In the genomic region with DNA sequence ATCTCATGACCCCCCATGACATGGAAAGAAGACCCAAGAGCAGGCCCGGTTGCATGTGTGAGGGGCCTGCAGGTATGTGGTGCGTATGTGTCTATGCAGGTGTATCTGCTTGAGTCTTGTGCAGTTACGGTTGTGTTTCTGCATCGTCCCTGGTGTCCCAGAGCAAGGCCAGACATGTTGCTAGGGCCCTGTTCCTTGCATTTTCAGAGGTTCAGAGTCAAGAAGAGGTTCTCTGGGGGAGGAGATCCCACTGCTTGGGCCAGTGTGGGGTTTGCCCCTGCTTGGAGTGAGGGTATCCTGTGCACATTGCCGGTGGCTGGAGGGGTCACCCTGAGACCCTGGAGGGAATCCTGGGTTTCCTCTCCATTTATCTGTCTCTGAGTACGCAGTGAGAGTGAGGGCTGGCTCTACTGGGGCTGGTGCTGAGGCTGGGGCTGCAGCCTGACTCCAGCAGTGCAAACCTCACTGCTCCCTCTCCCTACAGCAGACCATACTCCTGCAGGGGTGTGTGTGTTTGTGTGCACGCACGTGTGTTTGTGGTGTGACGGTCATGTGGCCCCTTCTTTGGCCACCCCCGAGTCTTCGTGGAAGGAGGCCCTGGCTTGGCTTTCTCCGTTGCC, we compare ENCODE assay signal across 2 cellular contexts.
TF ChIP-seq lines count a peak whose summit lies in the region.

No MANE protein-coding gene starts in this region.

TF ChIP-seq in SK-N-SH, 30 proteins besides CTCF, POLR2A, EP300 and RAD21 (continued from another document):
- TF ChIP-seq, protein P1, sequence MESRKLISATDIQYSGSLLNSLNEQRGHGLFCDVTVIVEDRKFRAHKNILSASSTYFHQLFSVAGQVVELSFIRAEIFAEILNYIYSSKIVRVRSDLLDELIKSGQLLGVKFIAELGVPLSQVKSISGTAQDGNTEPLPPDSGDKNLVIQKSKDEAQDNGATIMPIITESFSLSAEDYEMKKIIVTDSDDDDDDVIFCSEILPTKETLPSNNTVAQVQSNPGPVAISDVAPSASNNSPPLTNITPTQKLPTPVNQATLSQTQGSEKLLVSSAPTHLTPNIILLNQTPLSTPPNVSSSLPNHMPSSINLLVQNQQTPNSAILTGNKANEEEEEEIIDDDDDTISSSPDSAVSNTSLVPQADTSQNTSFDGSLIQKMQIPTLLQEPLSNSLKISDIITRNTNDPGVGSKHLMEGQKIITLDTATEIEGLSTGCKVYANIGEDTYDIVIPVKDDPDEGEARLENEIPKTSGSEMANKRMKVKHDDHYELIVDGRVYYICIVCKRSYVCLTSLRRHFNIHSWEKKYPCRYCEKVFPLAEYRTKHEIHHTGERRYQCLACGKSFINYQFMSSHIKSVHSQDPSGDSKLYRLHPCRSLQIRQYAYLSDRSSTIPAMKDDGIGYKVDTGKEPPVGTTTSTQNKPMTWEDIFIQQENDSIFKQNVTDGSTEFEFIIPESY (IDR thresholded peaks at IDR 0.05; ENCODE audit: borderline replicate concordance, low read depth) = no peak
TF ChIP-seq in SK-N-SH: peak in this region for 0.

TF ChIP-seq in SK-N-SH treated with all-trans-retinoic acid at 6 μM for 48 hours, 23 proteins besides CTCF, POLR2A, EP300 and RAD21 (continued from another document):
- TF ChIP-seq, protein P2, sequence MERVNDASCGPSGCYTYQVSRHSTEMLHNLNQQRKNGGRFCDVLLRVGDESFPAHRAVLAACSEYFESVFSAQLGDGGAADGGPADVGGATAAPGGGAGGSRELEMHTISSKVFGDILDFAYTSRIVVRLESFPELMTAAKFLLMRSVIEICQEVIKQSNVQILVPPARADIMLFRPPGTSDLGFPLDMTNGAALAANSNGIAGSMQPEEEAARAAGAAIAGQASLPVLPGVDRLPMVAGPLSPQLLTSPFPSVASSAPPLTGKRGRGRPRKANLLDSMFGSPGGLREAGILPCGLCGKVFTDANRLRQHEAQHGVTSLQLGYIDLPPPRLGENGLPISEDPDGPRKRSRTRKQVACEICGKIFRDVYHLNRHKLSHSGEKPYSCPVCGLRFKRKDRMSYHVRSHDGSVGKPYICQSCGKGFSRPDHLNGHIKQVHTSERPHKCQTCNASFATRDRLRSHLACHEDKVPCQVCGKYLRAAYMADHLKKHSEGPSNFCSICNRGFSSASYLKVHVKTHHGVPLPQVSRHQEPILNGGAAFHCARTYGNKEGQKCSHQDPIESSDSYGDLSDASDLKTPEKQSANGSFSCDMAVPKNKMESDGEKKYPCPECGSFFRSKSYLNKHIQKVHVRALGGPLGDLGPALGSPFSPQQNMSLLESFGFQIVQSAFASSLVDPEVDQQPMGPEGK (CRISPR knock-in tag; IDR thresholded peaks at IDR 0.05; ENCODE audit: borderline replicate concordance) = no peak
- TF ChIP-seq ZNF8 (CRISPR knock-in tag; IDR thresholded peaks at IDR 0.05) (no peak), ZNF565 (CRISPR knock-in tag; conservative IDR thresholded peaks at IDR 0.05; ENCODE audit: low read depth) (no peak), GLIS3 (CRISPR knock-in tag; IDR thresholded peaks at IDR 0.05) (no peak), ZNF70 (CRISPR knock-in tag; IDR thresholded peaks at IDR 0.05) (no peak), ARNTL (CRISPR knock-in tag; IDR thresholded peaks at IDR 0.05; ENCODE audit: borderline replicate concordance, low read depth) (no peak)
- TF ChIP-seq, protein P3, sequence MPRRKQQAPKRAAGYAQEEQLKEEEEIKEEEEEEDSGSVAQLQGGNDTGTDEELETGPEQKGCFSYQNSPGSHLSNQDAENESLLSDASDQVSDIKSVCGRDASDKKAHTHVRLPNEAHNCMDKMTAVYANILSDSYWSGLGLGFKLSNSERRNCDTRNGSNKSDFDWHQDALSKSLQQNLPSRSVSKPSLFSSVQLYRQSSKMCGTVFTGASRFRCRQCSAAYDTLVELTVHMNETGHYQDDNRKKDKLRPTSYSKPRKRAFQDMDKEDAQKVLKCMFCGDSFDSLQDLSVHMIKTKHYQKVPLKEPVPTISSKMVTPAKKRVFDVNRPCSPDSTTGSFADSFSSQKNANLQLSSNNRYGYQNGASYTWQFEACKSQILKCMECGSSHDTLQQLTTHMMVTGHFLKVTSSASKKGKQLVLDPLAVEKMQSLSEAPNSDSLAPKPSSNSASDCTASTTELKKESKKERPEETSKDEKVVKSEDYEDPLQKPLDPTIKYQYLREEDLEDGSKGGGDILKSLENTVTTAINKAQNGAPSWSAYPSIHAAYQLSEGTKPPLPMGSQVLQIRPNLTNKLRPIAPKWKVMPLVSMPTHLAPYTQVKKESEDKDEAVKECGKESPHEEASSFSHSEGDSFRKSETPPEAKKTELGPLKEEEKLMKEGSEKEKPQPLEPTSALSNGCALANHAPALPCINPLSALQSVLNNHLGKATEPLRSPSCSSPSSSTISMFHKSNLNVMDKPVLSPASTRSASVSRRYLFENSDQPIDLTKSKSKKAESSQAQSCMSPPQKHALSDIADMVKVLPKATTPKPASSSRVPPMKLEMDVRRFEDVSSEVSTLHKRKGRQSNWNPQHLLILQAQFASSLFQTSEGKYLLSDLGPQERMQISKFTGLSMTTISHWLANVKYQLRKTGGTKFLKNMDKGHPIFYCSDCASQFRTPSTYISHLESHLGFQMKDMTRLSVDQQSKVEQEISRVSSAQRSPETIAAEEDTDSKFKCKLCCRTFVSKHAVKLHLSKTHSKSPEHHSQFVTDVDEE (CRISPR knock-in tag; IDR thresholded peaks at IDR 0.05) = no peak
- TF ChIP-seq, protein P4, sequence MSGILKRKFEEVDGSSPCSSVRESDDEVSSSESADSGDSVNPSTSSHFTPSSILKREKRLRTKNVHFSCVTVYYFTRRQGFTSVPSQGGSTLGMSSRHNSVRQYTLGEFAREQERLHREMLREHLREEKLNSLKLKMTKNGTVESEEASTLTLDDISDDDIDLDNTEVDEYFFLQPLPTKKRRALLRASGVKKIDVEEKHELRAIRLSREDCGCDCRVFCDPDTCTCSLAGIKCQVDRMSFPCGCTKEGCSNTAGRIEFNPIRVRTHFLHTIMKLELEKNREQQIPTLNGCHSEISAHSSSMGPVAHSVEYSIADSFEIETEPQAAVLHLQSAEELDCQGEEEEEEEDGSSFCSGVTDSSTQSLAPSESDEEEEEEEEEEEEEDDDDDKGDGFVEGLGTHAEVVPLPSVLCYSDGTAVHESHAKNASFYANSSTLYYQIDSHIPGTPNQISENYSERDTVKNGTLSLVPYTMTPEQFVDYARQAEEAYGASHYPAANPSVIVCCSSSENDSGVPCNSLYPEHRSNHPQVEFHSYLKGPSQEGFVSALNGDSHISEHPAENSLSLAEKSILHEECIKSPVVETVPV (CRISPR knock-in tag; IDR thresholded peaks at IDR 0.05) = no peak
